In genomic region chr2:179720173-179720772, GRCh38 we compare ENCODE assay signal across 23 cellular contexts.
"Had no signal": no experiment of that assay in that cellular context is flagged by ENCODE, and none has a peak within 500 bp of the region (broad histone marks: within the 10 kb centered on the region; RNA-seq: fewer than 3 reads in every experiment).

No MANE protein-coding gene starts in this region.

- H3K36me3 ChIP-seq: neutrophil, thyroid gland, vagina had no signal

- H2AFZ ChIP-seq: parathyroid adenoma had no signal

- H3K4me3 ChIP-seq: dorsolateral prefrontal cortex, lung, mucosa of descending colon, smooth muscle cell, thyroid gland, vagina had no signal

- H3K9me3 ChIP-seq: mucosa of descending colon, neutrophil, thyroid gland, vagina had no signal

- H3K27me3 ChIP-seq: dorsolateral prefrontal cortex, neutrophil, thyroid gland, vagina had no signal

- H3K79me2 ChIP-seq: parathyroid adenoma had no signal

- FAIRE-seq: frontal cortex, keratinocyte had no signal

- ATAC-seq: left lobe of liver; mucosa of descending colon; natural killer cell treated with Interleukin-12 subunit alpha and Interleukin-12 subunit beta and Interleukin-15 and Interleukin-18, amount 100 ng/mL, for 72 hours; sciatic nerve; stimulated activated naive CD8-positive, alpha-beta T cell treated with anti-CD3 and anti-CD28 coated beads, Interleukin-15, amount 100 ng/mL, for 72 hours had no signal

- H3K4me1 ChIP-seq: parathyroid adenoma, thyroid gland, vagina had no signal

- H3K4me2 ChIP-seq: smooth muscle cell had no signal

- DNase-seq: dorsolateral prefrontal cortex; effector CD4-positive, alpha-beta T cell; hypothalamus; mucosa of descending colon; naive B cell; stimulated activated CD4-positive, alpha-beta T cell treated with anti-CD3 and anti-CD28 coated beads, Interleukin-12 subunit alpha, Interleukin-12 subunit beta, amount 100 ng/mL, for 4 hours; stimulated activated CD4-positive, alpha-beta T cell treated with anti-CD3 and anti-CD28 coated beads, Interleukin-1b, Interleukin-23, amount 100 ng/mL, for 48 hours; stimulated activated CD4-positive, alpha-beta T cell treated with anti-CD3 and anti-CD28 coated beads, Interleukin-4, amount 100 ng/mL, for 1 hour; stimulated activated CD8-positive, alpha-beta memory T cell treated with anti-CD3 and anti-CD28 coated beads, Interleukin-4, amount 100 ng/mL, for 48 hours; stimulated activated naive CD4-positive, alpha-beta T cell; stimulated activated naive CD8-positive, alpha-beta T cell treated with anti-CD3 and anti-CD28 coated beads, Interleukin-15, amount 100 ng/mL, for 72 hours; thyroid gland; trophoblast cell had no signal

- H3K27ac ChIP-seq: dorsolateral prefrontal cortex, neutrophil, parathyroid adenoma, thyroid gland, vagina had no signal

- H3K9ac ChIP-seq: parathyroid adenoma had no signal
